In genomic region chr17:1997587-1998425, GRCh38 we compare ENCODE assay signal across 8 cellular contexts. TPM values are rescaled to one million over a fixed set of nuclear protein-coding genes. Genes with fewer than 3 reads are reported as not detected.
A peak's percentile ranks its signal among the peaks of the same experiment; 100 is the strongest.
DNase-seq lines count a peak whose midpoint lies in the region; ATAC-seq and TF ChIP-seq lines count a peak whose summit lies in the region.

No MANE protein-coding gene starts in this region.

- H3K4me3 ChIP-seq in HUES48 (ENCODE audit: low read depth, low read length) (peak overlapping the region; percentile 55), kidney epithelial cell (ENCODE audit: low read depth, low read length) (peak overlapping the region; percentile 33), subcutaneous abdominal adipose tissue (ENCODE audit: low read depth in 1 of 5, low read length in 5 of 5) (peak overlapping the region in 4 of 5 donors; percentile 48 to 65 (median 52))
- H3K4me3 ChIP-seq in naive thymus-derived CD4-positive, alpha-beta T cell (ENCODE audit: low read length): no peak overlapping the region

- no peak overlapping the region for H3K27ac Mint-ChIP-seq in naive thymus-derived CD4-positive, alpha-beta T cell

- peak; percentile 50 for DNase-seq in astrocyte of the hippocampus (ENCODE audit: low read depth, low spot score)
- no peak for DNase-seq in kidney epithelial cell (ENCODE audit: low read depth)
- no peak for DNase-seq in NCI-H2081 treated with DMSO at 0.1 percent for 48 hours (lab: John Stamatoyannopoulos, UW)
- no peak for DNase-seq in GM13977 (ENCODE audit: low spot score)
- no peak for DNase-seq in naive thymus-derived CD4-positive, alpha-beta T cell
- DNase-seq in NCI-H1048 (lab: John Stamatoyannopoulos, UW): no peak

- ATAC-seq in naive thymus-derived CD4-positive, alpha-beta T cell: no peak

- no peak for TF ChIP-seq CTCF in kidney epithelial cell (IDR thresholded peaks at IDR 0.05; ENCODE audit: insufficient read depth, low read length, poor library complexity, severe bottlenecking)
- no peak for TF ChIP-seq CTCF in GM13977 (IDR thresholded peaks at IDR 0.05; ENCODE audit: extremely low read depth, insufficient read depth, missing control alignments)

- H3K4me3 Mint-ChIP-seq in naive thymus-derived CD4-positive, alpha-beta T cell: peak overlapping the region in 2 of 10 donors; percentile 7 to 49

- intact Hi-C loops in naive thymus-derived CD4-positive, alpha-beta T cell (cut with micrococcal nuclease): no loop called here

- peaks cover 47% of the 10 kb centered on the region for H3K27me3 ChIP-seq in HUES48 (ENCODE audit: control insufficient read depth, insufficient read depth, low read length)
- H3K27me3 ChIP-seq in kidney epithelial cell (ENCODE audit: control insufficient read depth, insufficient read depth, low read length): peaks cover 5% of the 10 kb centered on the region
- no peaks in the 10 kb centered on the region for H3K27me3 ChIP-seq in subcutaneous abdominal adipose tissue (ENCODE audit: control insufficient read depth in 5 of 5, insufficient read depth in 4 of 5, low read length in 5 of 5)
- H3K27me3 ChIP-seq in naive thymus-derived CD4-positive, alpha-beta T cell (ENCODE audit: control insufficient read depth in 2 of 2, insufficient read depth in 2 of 2, low read length in 2 of 2): no peaks in the 10 kb centered on the region

- H3K27me3 Mint-ChIP-seq in naive thymus-derived CD4-positive, alpha-beta T cell: peaks cover 31 to 41% (median 32%) of the 10 kb centered on the region in 5 donors

- H3K36me3 ChIP-seq in HUES48 (ENCODE audit: control insufficient read depth, insufficient read depth, low read length): no peaks in the 10 kb centered on the region
- no peaks in the 10 kb centered on the region for H3K36me3 ChIP-seq in kidney epithelial cell (ENCODE audit: control insufficient read depth, insufficient read depth, low read length)
- H3K36me3 ChIP-seq in subcutaneous abdominal adipose tissue (ENCODE audit: control insufficient read depth in 5 of 5, insufficient read depth in 5 of 5, low read length in 5 of 5): no peaks in the 10 kb centered on the region
- no peaks in the 10 kb centered on the region for H3K36me3 ChIP-seq in naive thymus-derived CD4-positive, alpha-beta T cell (ENCODE audit: control insufficient read depth in 2 of 3, insufficient read depth in 3 of 3, low read length in 3 of 3)

- H3K9me3 ChIP-seq in HUES48 (ENCODE audit: control insufficient read depth, insufficient read depth, low read length) (no peaks in the 10 kb centered on the region), subcutaneous abdominal adipose tissue (ENCODE audit: control insufficient read depth in 5 of 5, low read length in 5 of 5) (no peaks in the 10 kb centered on the region)
- no peaks in the 10 kb centered on the region for H3K9me3 ChIP-seq in naive thymus-derived CD4-positive, alpha-beta T cell (ENCODE audit: control insufficient read depth in 2 of 3, low read length in 3 of 3)

- no peak overlapping the region for H3K27ac ChIP-seq in HUES48 (ENCODE audit: low read depth, low read length)
- H3K27ac ChIP-seq in subcutaneous abdominal adipose tissue (ENCODE audit: low read depth, low read length): no peak overlapping the region
- no peak overlapping the region for H3K27ac ChIP-seq in naive thymus-derived CD4-positive, alpha-beta T cell (ENCODE audit: low read depth, low read length)

- in situ Hi-C loops in GM13977 (cut with MboI; ENCODE audit: low pct_unique_long_range_greater_than_20kb, low sequenced_read_pairs, unreplicated experiment): no loop called here

- CTCF ChIA-PET in naive thymus-derived CD4-positive, alpha-beta T cell (lab: Charles Lee): no interaction called here

- H3K4me1 Mint-ChIP-seq in naive thymus-derived CD4-positive, alpha-beta T cell: peaks cover 0 to 10% (median 0%) of the 10 kb centered on the region in 7 donors

- POLR2A ChIA-PET in naive thymus-derived CD4-positive, alpha-beta T cell (lab: Charles Lee): no interaction called here

- peaks cover 0 to 7% (median 0%) of the 10 kb centered on the region in 5 donors for H3K36me3 Mint-ChIP-seq in naive thymus-derived CD4-positive, alpha-beta T cell

- no peaks in the 10 kb centered on the region for H3K9me3 Mint-ChIP-seq in naive thymus-derived CD4-positive, alpha-beta T cell

- H3K9ac ChIP-seq in HUES48 (ENCODE audit: low read depth, low read length) (no peak overlapping the region), subcutaneous abdominal adipose tissue (ENCODE audit: low read length in 5 of 5) (peak overlapping the region in 2 of 5 donors; percentile 66 to 69)

- peaks cover 11% of the 10 kb centered on the region for H3K4me1 ChIP-seq in HUES48 (ENCODE audit: control insufficient read depth, insufficient read depth, low read length)
- H3K4me1 ChIP-seq in subcutaneous abdominal adipose tissue (ENCODE audit: control insufficient read depth in 5 of 5, insufficient read depth in 5 of 5, low read length in 5 of 5): peaks cover 7 to 33% (median 25%) of the 10 kb centered on the region in 5 donors
- H3K4me1 ChIP-seq in naive thymus-derived CD4-positive, alpha-beta T cell (ENCODE audit: control insufficient read depth in 2 of 2, insufficient read depth in 2 of 2, low read length in 2 of 2): no peaks in the 10 kb centered on the region

RNA-seq across cellular contexts. Expression of gene RTN4RL1, which starts 27.3 kb away (rescaled TPM):
- 0.14 TPM in 1 of 2 replicates, not detected in the other for total RNA-seq in kidney epithelial cell
- total RNA-seq in naive thymus-derived CD4-positive, alpha-beta T cell: 1 to 10 TPM in 1 of 5 experiments, under 1 TPM in 2, not detected in 2; 0.19 to 1.5 (median 0.49) TPM
- under 1 TPM; 0.21 to 0.58 TPM for polyA plus RNA-seq in naive thymus-derived CD4-positive, alpha-beta T cell

RNA-seq across cellular contexts. Expression of gene DPH1, which starts 32.1 kb away (rescaled TPM):
- total RNA-seq in kidney epithelial cell: 24.0 and 29.5 TPM in 2 replicates
- 100 to 1,000 TPM in 1 of 5 experiments, 10 to 100 TPM in 4; 47.3 to 124 (median 97.6) TPM for total RNA-seq in naive thymus-derived CD4-positive, alpha-beta T cell
- polyA plus RNA-seq in naive thymus-derived CD4-positive, alpha-beta T cell: 10 to 100 TPM; 32.9 to 51.3 TPM

RNA-seq across cellular contexts. Expression of gene OVCA2, which starts 44.0 kb away (rescaled TPM):
- total RNA-seq in kidney epithelial cell: 88.2 and 100 TPM in 2 replicates
- total RNA-seq in naive thymus-derived CD4-positive, alpha-beta T cell: 10 to 100 TPM; 24.5 to 37.9 (median 31.8) TPM
- 10 to 100 TPM; 52.7 to 65.5 TPM for polyA plus RNA-seq in naive thymus-derived CD4-positive, alpha-beta T cell

RNA-seq across cellular contexts. Expression of gene HIC1, which starts 57.1 kb away (rescaled TPM):
- total RNA-seq in kidney epithelial cell: 8.8 and 11.9 TPM in 2 replicates
- 100 to 1,000 TPM in 1 of 5 experiments, 1 to 10 TPM in 4; 1.4 to 128 (median 6.3) TPM for total RNA-seq in naive thymus-derived CD4-positive, alpha-beta T cell
- under 1 TPM; 0.56 to 0.83 TPM for polyA plus RNA-seq in naive thymus-derived CD4-positive, alpha-beta T cell
